9 cellular contexts compared by ENCODE assay signal in genomic region chr2:64202206-64202864, GRCh38. TPM values are rescaled to one million over a fixed set of nuclear protein-coding genes. Genes with fewer than 3 reads are reported as not detected.
A peak's percentile ranks its signal among the peaks of the same experiment; 100 is the strongest.
DNase-seq lines count a peak whose midpoint lies in the region; ATAC-seq, FAIRE-seq and TF ChIP-seq lines count a peak whose summit lies in the region.
"Had no signal": no experiment of that assay in that cellular context is flagged by ENCODE, and none has a peak within 500 bp of the region (broad histone marks: within the 10 kb centered on the region; RNA-seq: fewer than 3 reads in every experiment).

No MANE protein-coding gene starts in this region.

- no peaks in the 10 kb centered on the region for H3K79me2 ChIP-seq in KMS-11 (ENCODE audit: insufficient read depth, low read depth)

- CTCF ChIA-PET in BJ (lab: Yijun Ruan, JAX): interaction anchor here (0.6 kb wide), 1 partner anchor 29 kb away, joined by 3 read pairs; no protein-coding TSS in a partner anchor

- FAIRE-seq in H54 (lab: Jason Lieb, UNC): no peak

- H3K36me3 ChIP-seq in BJ (ENCODE audit: control insufficient read depth, insufficient read depth, low read length) (no peaks in the 10 kb centered on the region), KMS-11 (ENCODE audit: insufficient read depth) (no peaks in the 10 kb centered on the region), colonic mucosa (no peaks in the 10 kb centered on the region)

- POLR2A ChIA-PET in BJ (lab: Charles Lee): no interaction called here

- no peak for TF ChIP-seq POLR2A in H54 (IDR thresholded peaks at IDR 0.05; ENCODE audit: low read depth, low read length)

- intact Hi-C loops in colonic mucosa (cut with DNase I): no loop called here

- H4K20me1 ChIP-seq in KMS-11 (ENCODE audit: insufficient read depth): no peaks in the 10 kb centered on the region

- peak; percentile 86 for DNase-seq in BJ (ENCODE audit: low read depth)
- DNase-seq in colonic mucosa: no peak
- peak; percentile 51 to 56 for DNase-seq in lung microvascular endothelial cell (ENCODE audit: low read depth in 2 of 2)
- no peak for DNase-seq in ureter (ENCODE audit: low spot score)
- no peak for DNase-seq in H54 (ENCODE audit: insufficient read length, low spot score)
- DNase-seq in GM19238 (ENCODE audit: insufficient read length, low spot score): no peak
- DNase-seq: NCI-H187 treated with DMSO at 0.1 percent for 48 hours had no signal

- H3K9ac ChIP-seq in KMS-11 (peak overlapping the region; percentile 14; the same call in 1 of the 2 replicates), colonic mucosa (ENCODE audit: low read depth in 2 of 2, low read length in 2 of 2) (no peak overlapping the region)

- no peak for TF ChIP-seq CTCF in BJ (IDR thresholded peaks at IDR 0.05; ENCODE audit: insufficient read depth, low read depth, low read length)
- TF ChIP-seq CTCF in KMS-11 (conservative IDR thresholded peaks at IDR 0.05; ENCODE audit: low read depth, low read length): no peak
- no peak for TF ChIP-seq CTCF in colonic mucosa (IDR thresholded peaks at IDR 0.05)

- no peak overlapping the region for H2AFZ ChIP-seq in KMS-11 (ENCODE audit: low read depth)

- H3K27ac ChIP-seq in KMS-11 (peak overlapping the region; percentile 73), colonic mucosa (peak overlapping the region; percentile 70)

- no peaks in the 10 kb centered on the region for H3K9me3 ChIP-seq in colonic mucosa

- H3K27me3 ChIP-seq in BJ (ENCODE audit: control insufficient read depth, insufficient read depth, low read length): no peaks in the 10 kb centered on the region
- no peaks in the 10 kb centered on the region for H3K27me3 ChIP-seq in KMS-11 (ENCODE audit: insufficient read depth, low read depth)
- no peaks in the 10 kb centered on the region for H3K27me3 ChIP-seq in colonic mucosa

- H3K4me3 ChIP-seq in BJ (ENCODE audit: low read depth, low read length) (no peak overlapping the region), KMS-11 (IDR thresholded peaks at IDR 0.05; ENCODE audit: insufficient read depth, low read depth, low read length) (no peak overlapping the region), colonic mucosa (no peak overlapping the region)

- peak overlapping the region; percentile 92 for H3K4me2 ChIP-seq in KMS-11

- ATAC-seq in HG03432 (IDR thresholded peaks at IDR 0.05; ENCODE audit: unreplicated experiment): no peak

- H3K4me1 ChIP-seq in KMS-11 (ENCODE audit: low read depth, poor library complexity, severe bottlenecking): peaks cover 77% of the 10 kb centered on the region
- no peaks in the 10 kb centered on the region for H3K4me1 ChIP-seq in colonic mucosa

RNA-seq across cellular contexts. Expression of gene PELI1, which starts 58.1 kb away (rescaled TPM):
- 2.0 and 4.0 TPM in 2 replicates for polyA plus RNA-seq in BJ (2011; rRNA removed)
- polyA minus RNA-seq in BJ (2011; rRNA and poly(A)+ RNA removed): 2.0 and 2.6 TPM in 2 replicates
- total RNA-seq in colonic mucosa (10 to 100 TPM; 34.3 to 57.6 TPM), lung microvascular endothelial cell (44.5 and 66.9 TPM in 2 replicates), ureter (39.4 TPM)

Comparison
In these comparisons a context has a peak if more than half of its experiments do, and no peak if none do; other contexts are left out.
1. DNase-seq: peak in BJ (single experiment) and lung microvascular endothelial cell (2 of 2); none in colonic mucosa (single experiment), ureter (single experiment), H54 (single experiment) and GM19238 (single experiment).